Comparison of ENCODE assay signal across 8 cellular contexts in genomic region chr13:111115051-111115840, GRCh38. TPM values are rescaled to one million over a fixed set of nuclear protein-coding genes. Genes with fewer than 3 reads are reported as not detected.
DNase-seq lines count a peak whose midpoint lies in the region; ATAC-seq, FAIRE-seq and TF ChIP-seq lines count a peak whose summit lies in the region.

Gene ARHGEF7 (plus strand): TSS chr13:111115310. CDS start chr13:111115527, 217 bp downstream.

- ATAC-seq in HG03159 (IDR thresholded peaks at IDR 0.05; ENCODE audit: unreplicated experiment): peak; percentile 52
- peak; percentile 54 to 72 (median 63) for ATAC-seq in pancreas
- ATAC-seq in HG02610 (IDR thresholded peaks at IDR 0.05; ENCODE audit: unreplicated experiment): no peak

- H3K27ac ChIP-seq in cardiac muscle cell (no peak within 1 kb of the TSS), pancreas (peak within 1 kb of the TSS in 1 of 4 donors; percentile 9)

- peaks cover 93% of the 10 kb centered on the region for H3K27me3 ChIP-seq in cardiac muscle cell
- H3K27me3 ChIP-seq in pancreas: peaks cover 0 to 7% (median 3%) of the 10 kb centered on the region in 4 donors

- peak within 1 kb of the TSS; percentile 85 for H3K9ac ChIP-seq in ES-I3 (ENCODE audit: low read depth, low read length)

- H3K4me3 ChIP-seq in cardiac muscle cell (peak within 1 kb of the TSS; percentile 59), pancreas (peak within 1 kb of the TSS; percentile 14 to 60 (median 40))

- no peak for DNase-seq in activated T-helper 2 cell treated with anti-CD3 and anti-CD28 coated beads, Interferon-gamma antibody, Interleukin-2, Interleukin-4, amounts not matched to agents 10 μg/mL and 5 μg/mL and 100 μg/mL, durations not matched to agents 14 hours and 24 hours and 36 hours (ENCODE audit: low spot score)
- DNase-seq in cardiac muscle cell (ENCODE audit: low read depth in 1 of 2, low spot score in 1 of 2) (peak in 1 of 2 donors; percentile 46), pancreas (peak in 1 of 6 donors; percentile 54), islet precursor cell (no peak), DMS153 treated with DMSO at 0.1 percent for 48 hours (lab: John Stamatoyannopoulos, UW; ENCODE audit: unreplicated experiment) (no peak)

- H3K4me1 ChIP-seq in ES-I3 (ENCODE audit: insufficient read depth, low read length) (no peaks in the 10 kb centered on the region), cardiac muscle cell (ENCODE audit: low read depth) (no peaks in the 10 kb centered on the region), pancreas (peaks cover 0 to 4% (median 0%) of the 10 kb centered on the region in 3 donors)

- intact Hi-C loops in activated T-helper 2 cell treated with anti-CD3 and anti-CD28 coated beads, Interferon-gamma antibody, Interleukin-2, Interleukin-4, amounts not matched to agents 10 μg/mL and 5 μg/mL and 100 μg/mL, durations not matched to agents 14 hours and 24 hours and 36 hours (cut with micrococcal nuclease): no loop called here
- intact Hi-C loops in pancreas (cut with DNase I): no loop called here

- H3K27me3 Mint-ChIP-seq in activated T-helper 2 cell treated with anti-CD3 and anti-CD28 coated beads, Interferon-gamma antibody, Interleukin-2, Interleukin-4, amounts not matched to agents 10 μg/mL and 5 μg/mL and 100 μg/mL, durations not matched to agents 14 hours and 24 hours and 36 hours (ENCODE audit: low read depth): peaks cover 83% of the 10 kb centered on the region

- H3K9me3 Mint-ChIP-seq in activated T-helper 2 cell treated with anti-CD3 and anti-CD28 coated beads, Interferon-gamma antibody, Interleukin-2, Interleukin-4, amounts not matched to agents 10 μg/mL and 5 μg/mL and 100 μg/mL, durations not matched to agents 14 hours and 24 hours and 36 hours: no peaks in the 10 kb centered on the region

- H3K4me1 Mint-ChIP-seq in activated T-helper 2 cell treated with anti-CD3 and anti-CD28 coated beads, Interferon-gamma antibody, Interleukin-2, Interleukin-4, amounts not matched to agents 10 μg/mL and 5 μg/mL and 100 μg/mL, durations not matched to agents 14 hours and 24 hours and 36 hours (ENCODE audit: low read depth): peaks cover 13% of the 10 kb centered on the region

- H3K27ac Mint-ChIP-seq in activated T-helper 2 cell treated with anti-CD3 and anti-CD28 coated beads, Interferon-gamma antibody, Interleukin-2, Interleukin-4, amounts not matched to agents 10 μg/mL and 5 μg/mL and 100 μg/mL, durations not matched to agents 14 hours and 24 hours and 36 hours: no peak within 1 kb of the TSS

- 1% methylated on average over 34 to 121 of the region's 121 CpGs for WGBS in pancreas, 2 donors

- H3K4me3 Mint-ChIP-seq in activated T-helper 2 cell treated with anti-CD3 and anti-CD28 coated beads, Interferon-gamma antibody, Interleukin-2, Interleukin-4, amounts not matched to agents 10 μg/mL and 5 μg/mL and 100 μg/mL, durations not matched to agents 14 hours and 24 hours and 36 hours (ENCODE audit: low read depth): peak within 1 kb of the TSS; percentile 83

- no peaks in the 10 kb centered on the region for H3K9me3 ChIP-seq in ES-I3 (ENCODE audit: control insufficient read depth, insufficient read depth, low read length)
- no peaks in the 10 kb centered on the region for H3K9me3 ChIP-seq in cardiac muscle cell (ENCODE audit: low read depth)
- H3K9me3 ChIP-seq in pancreas: no peaks in the 10 kb centered on the region

- no peaks in the 10 kb centered on the region for H3K36me3 Mint-ChIP-seq in activated T-helper 2 cell treated with anti-CD3 and anti-CD28 coated beads, Interferon-gamma antibody, Interleukin-2, Interleukin-4, amounts not matched to agents 10 μg/mL and 5 μg/mL and 100 μg/mL, durations not matched to agents 14 hours and 24 hours and 36 hours (ENCODE audit: low read depth)

- no peak for FAIRE-seq in pancreas (lab: Jason Lieb, UNC)

- H3K36me3 ChIP-seq in ES-I3 (ENCODE audit: insufficient read depth, low read length): no peaks in the 10 kb centered on the region
- H3K36me3 ChIP-seq in cardiac muscle cell: no peaks in the 10 kb centered on the region
- H3K36me3 ChIP-seq in pancreas: no peaks in the 10 kb centered on the region

- TF ChIP-seq CTCF in cardiac muscle cell (IDR thresholded peaks at IDR 0.05; ENCODE audit: low read depth, low read length): no peak
- TF ChIP-seq CTCF in pancreas (IDR thresholded peaks at IDR 0.05): no peak

RNA-seq across cellular contexts. Expression of gene ARHGEF7, which starts in this region (rescaled TPM):
- 65.7 and 76.0 TPM in 2 replicates for total RNA-seq in activated T-helper 2 cell treated with anti-CD3 and anti-CD28 coated beads, Interferon-gamma antibody, Interleukin-2, Interleukin-4, amounts not matched to agents 10 μg/mL and 5 μg/mL and 100 μg/mL, durations not matched to agents 14 hours and 24 hours and 36 hours
- 25.1 and 32.3 TPM in 2 replicates for total RNA-seq in cardiac muscle cell
- polyA plus RNA-seq in cardiac muscle cell: 20.4 and 26.5 TPM in 2 replicates
- 10 to 100 TPM; 13.4 to 37.7 (median 20.3) TPM for total RNA-seq in pancreas
- polyA plus RNA-seq in pancreas: 10 to 100 TPM; 23.3 to 30.0 TPM
